ENCODE assay signal across 1 cellular context in the genomic region with DNA sequence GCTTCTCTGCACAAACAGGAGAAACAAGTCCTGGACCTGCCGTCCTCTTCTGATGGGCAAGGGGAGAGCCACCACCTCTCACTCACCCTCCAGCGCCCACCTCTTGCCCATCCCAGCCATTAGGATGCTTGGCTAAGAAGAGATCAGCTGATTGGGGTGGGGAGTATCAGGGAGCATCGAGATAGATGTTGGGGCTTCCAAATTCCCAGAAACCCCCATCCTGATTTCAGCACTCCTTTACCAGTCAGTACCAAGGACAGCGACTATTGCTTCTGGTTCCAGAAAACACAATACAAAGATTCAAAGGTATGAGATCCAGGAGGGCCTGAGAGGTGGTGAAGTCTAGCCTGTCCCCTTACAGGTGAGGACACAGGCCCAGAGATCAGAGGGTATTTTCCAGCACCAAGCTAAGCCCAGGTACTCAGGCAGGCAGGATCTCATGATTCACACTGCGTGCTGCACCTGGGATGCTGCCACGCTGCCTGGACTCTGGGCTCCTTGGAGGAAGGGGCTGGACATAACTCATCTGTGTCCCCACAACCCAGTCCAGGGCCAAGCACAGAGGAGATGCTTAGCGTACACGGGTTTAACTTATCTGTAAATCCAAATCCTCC.
TF ChIP-seq lines count a peak whose summit lies in the region.

No MANE protein-coding gene starts in this region.

TF ChIP-seq in SK-N-SH treated with all-trans-retinoic acid at 6 μM for 48 hours, 23 proteins besides CTCF, POLR2A, EP300 and RAD21 (continued from another document):
- TF ChIP-seq, protein P1, sequence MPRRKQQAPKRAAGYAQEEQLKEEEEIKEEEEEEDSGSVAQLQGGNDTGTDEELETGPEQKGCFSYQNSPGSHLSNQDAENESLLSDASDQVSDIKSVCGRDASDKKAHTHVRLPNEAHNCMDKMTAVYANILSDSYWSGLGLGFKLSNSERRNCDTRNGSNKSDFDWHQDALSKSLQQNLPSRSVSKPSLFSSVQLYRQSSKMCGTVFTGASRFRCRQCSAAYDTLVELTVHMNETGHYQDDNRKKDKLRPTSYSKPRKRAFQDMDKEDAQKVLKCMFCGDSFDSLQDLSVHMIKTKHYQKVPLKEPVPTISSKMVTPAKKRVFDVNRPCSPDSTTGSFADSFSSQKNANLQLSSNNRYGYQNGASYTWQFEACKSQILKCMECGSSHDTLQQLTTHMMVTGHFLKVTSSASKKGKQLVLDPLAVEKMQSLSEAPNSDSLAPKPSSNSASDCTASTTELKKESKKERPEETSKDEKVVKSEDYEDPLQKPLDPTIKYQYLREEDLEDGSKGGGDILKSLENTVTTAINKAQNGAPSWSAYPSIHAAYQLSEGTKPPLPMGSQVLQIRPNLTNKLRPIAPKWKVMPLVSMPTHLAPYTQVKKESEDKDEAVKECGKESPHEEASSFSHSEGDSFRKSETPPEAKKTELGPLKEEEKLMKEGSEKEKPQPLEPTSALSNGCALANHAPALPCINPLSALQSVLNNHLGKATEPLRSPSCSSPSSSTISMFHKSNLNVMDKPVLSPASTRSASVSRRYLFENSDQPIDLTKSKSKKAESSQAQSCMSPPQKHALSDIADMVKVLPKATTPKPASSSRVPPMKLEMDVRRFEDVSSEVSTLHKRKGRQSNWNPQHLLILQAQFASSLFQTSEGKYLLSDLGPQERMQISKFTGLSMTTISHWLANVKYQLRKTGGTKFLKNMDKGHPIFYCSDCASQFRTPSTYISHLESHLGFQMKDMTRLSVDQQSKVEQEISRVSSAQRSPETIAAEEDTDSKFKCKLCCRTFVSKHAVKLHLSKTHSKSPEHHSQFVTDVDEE (CRISPR knock-in tag; IDR thresholded peaks at IDR 0.05): no peak
- TF ChIP-seq ESRRG (CRISPR knock-in tag; IDR thresholded peaks at IDR 0.05): no peak
